ENCODE assay signal across 3 cellular contexts in the genomic region with DNA sequence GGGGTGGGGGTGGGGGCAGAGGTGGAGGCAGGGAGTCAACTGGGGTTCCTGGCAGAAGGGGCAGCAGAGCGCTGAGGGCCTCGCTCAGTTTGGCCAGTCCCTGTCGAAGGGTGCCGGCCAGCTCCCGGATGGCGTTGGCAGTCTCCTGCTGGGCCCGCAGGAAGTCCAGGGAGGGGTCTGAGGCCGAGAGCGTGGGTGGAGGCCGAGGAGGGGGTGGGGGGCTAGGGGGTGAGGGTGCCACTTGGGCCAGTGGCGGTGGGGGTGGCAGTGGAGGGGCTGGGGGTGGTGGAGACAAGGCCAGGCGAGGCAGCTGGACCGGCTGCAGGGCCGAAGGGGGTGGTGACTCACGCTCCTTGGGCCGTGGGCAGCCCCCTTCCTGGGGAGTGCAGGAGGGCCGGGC. TPM values are rescaled to one million over a fixed set of nuclear protein-coding genes. Genes with fewer than 3 reads are reported as not detected.
"Had no signal": no experiment of that assay in that cellular context is flagged by ENCODE, and none has a peak within 500 bp of the region (broad histone marks: within the 10 kb centered on the region; RNA-seq: fewer than 3 reads in every experiment).

No MANE protein-coding gene starts in this region.

- H3K4me3 ChIP-seq: GM12878 had no signal

- DNase-seq: GDM1, GF-D8 had no signal

RNA-seq across cellular contexts. Expression of a gene that starts 23.7 kb away (rescaled TPM):
- total RNA-seq: GM12878 had no signal
- polyA plus RNA-seq: GM12878 had no signal
